39 cellular contexts compared by ENCODE assay signal in the genomic region with DNA sequence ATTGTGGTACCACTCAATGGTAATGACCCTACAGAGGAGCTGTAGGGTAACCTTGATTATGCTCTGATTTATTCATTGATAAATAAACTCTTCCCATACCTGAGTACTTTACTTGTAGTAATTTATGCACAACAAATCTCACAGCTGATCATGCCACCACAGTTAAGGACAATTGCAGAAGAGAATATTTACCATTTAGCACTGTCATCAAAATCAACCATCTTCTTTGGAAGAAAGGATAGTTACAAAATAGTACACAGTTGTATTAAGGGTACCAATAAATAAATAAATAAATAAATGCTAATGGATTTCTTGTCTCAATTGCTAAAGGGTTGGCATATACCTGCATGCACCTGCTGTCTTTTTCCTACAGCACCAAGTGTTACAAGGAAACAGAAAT.
"Had no signal": no experiment of that assay in that cellular context is flagged by ENCODE, and none has a peak within 500 bp of the region (broad histone marks: within the 10 kb centered on the region; RNA-seq: fewer than 3 reads in every experiment).

No MANE protein-coding gene starts in this region.

- H3K27ac ChIP-seq: adrenal gland, ascending aorta, body of pancreas, brain microvascular endothelial cell, breast epithelium, cardiac muscle cell had no signal

- H3K4me3 ChIP-seq: adrenal gland, ascending aorta, body of pancreas, breast epithelium, cardiac muscle cell had no signal

- H3K4me1 ChIP-seq: adrenal gland, ascending aorta, body of pancreas, breast epithelium had no signal

- H3K36me3 ChIP-seq: adrenal gland, ascending aorta, brain microvascular endothelial cell, breast epithelium, cardiac muscle cell had no signal

- ATAC-seq: activated naive CD4-positive, alpha-beta T cell treated with anti-CD3 and anti-CD28 coated beads, Interleukin-2, amount 50 U/mL, for 72 hours; activated naive CD8-positive, alpha-beta T cell treated with anti-CD3 and anti-CD28 coated beads, Interleukin-2, amount 50 U/mL, for 24 hours; activated T-cell treated with anti-CD3 and anti-CD28 coated beads, Interleukin-2, amount 50 U/mL, for 4 hours; activated T-cell treated with anti-CD3 and anti-CD28 coated beads, Interleukin-2, amount 50 U/mL, for 72 hours; activated T-helper 17 cell treated with anti-CD3 and anti-CD28 coated beads, Interleukin-2, amount 50 U/mL, for 72 hours; body of pancreas had no signal

- H3K36me3 Mint-ChIP-seq: activated naive CD4-positive, alpha-beta T cell treated with anti-CD3 and anti-CD28 coated beads, Interleukin-2, amount 10 ng/mL, durations not matched to agents 7 days and 5 days; activated naive CD4-positive, alpha-beta T cell treated with anti-CD3 and anti-CD28 coated beads, Interleukin-2, amount 50 U/mL, for 24 hours; activated naive CD4-positive, alpha-beta T cell treated with anti-CD3 and anti-CD28 coated beads, Interleukin-2, amount 50 U/mL, for 72 hours; activated naive CD8-positive, alpha-beta T cell; activated naive CD8-positive, alpha-beta T cell treated with anti-CD3 and anti-CD28 coated beads for 36 hours; activated naive CD8-positive, alpha-beta T cell treated with anti-CD3 and anti-CD28 coated beads, Interleukin-2, amount 10 ng/mL, durations not matched to agents 7 days and 5 days; brain had no signal

- H3K27ac Mint-ChIP-seq: activated naive CD4-positive, alpha-beta T cell treated with anti-CD3 and anti-CD28 coated beads for 36 hours; activated naive CD4-positive, alpha-beta T cell treated with anti-CD3 and anti-CD28 coated beads, Interleukin-2, amount 10 ng/mL, durations not matched to agents 7 days and 5 days; activated naive CD4-positive, alpha-beta T cell treated with anti-CD3 and anti-CD28 coated beads, Interleukin-2, amount 50 U/mL, for 24 hours; activated naive CD4-positive, alpha-beta T cell treated with anti-CD3 and anti-CD28 coated beads, Interleukin-2, amount 50 U/mL, for 72 hours; activated naive CD8-positive, alpha-beta T cell; activated naive CD8-positive, alpha-beta T cell treated with anti-CD3 and anti-CD28 coated beads for 36 hours; activated naive CD8-positive, alpha-beta T cell treated with anti-CD3 and anti-CD28 coated beads, Interleukin-2, amount 10 ng/mL, durations not matched to agents 7 days and 5 days; activated naive CD8-positive, alpha-beta T cell treated with anti-CD3 and anti-CD28 coated beads, Interleukin-2, amount 50 U/mL, for 24 hours; activated T-cell treated with anti-CD3 and anti-CD28 coated beads, Interleukin-2, amount 50 U/mL, for 24 hours; activated T-cell treated with anti-CD3 and anti-CD28 coated beads, Interleukin-2, amount 50 U/mL, for 72 hours; activated T-helper 1 cell treated with anti-CD3 and anti-CD28 coated beads, Interleukin-12 subunit alpha, Interleukin-12 subunit beta, Interleukin-2, Interleukin-4 antibody, amounts not matched to agents 30 ng/mL and 10 ng/mL and 1 ng/mL, durations not matched to agents 14 hours and 24 hours and 36 hours; activated T-helper 17 cell treated with anti-CD3 and anti-CD28 coated beads, Interleukin-2, amount 50 U/mL, for 72 hours; activated T-helper 2 cell treated with anti-CD3 and anti-CD28 coated beads, Interferon-gamma antibody, Interleukin-2, Interleukin-4, amounts not matched to agents 10 μg/mL and 5 μg/mL and 100 μg/mL, durations not matched to agents 14 hours and 24 hours and 36 hours; brain had no signal

- FAIRE-seq: astrocyte, bronchial epithelial cell had no signal

- DNase-seq: activated effector memory CD4-positive, alpha-beta T cell treated with anti-CD3 and anti-CD28 coated beads, Interleukin-2, amount 50 U/mL, for 16 hours; activated effector memory CD4-positive, alpha-beta T cell treated with Interleukin-2 at 50 U/mL for 16 hours; activated gamma-delta T cell; activated gamma-delta T cell treated with Interleukin-2 at 50 U/mL for 16 hours; activated naive CD4-positive, alpha-beta T cell; activated naive CD4-positive, alpha-beta T cell treated with anti-CD3 and anti-CD28 coated beads for 36 hours; activated naive CD4-positive, alpha-beta T cell treated with anti-CD3 and anti-CD28 coated beads, Interleukin-2, amount 10 ng/mL, durations not matched to agents 7 days and 5 days; activated naive CD4-positive, alpha-beta T cell treated with anti-CD3 and anti-CD28 coated beads, Interleukin-2, amount 50 U/mL, for 16 hours; activated naive CD4-positive, alpha-beta T cell treated with Interleukin-2 at 50 U/mL for 16 hours; activated naive CD8-positive, alpha-beta T cell treated with anti-CD3 and anti-CD28 coated beads for 36 hours; activated naive CD8-positive, alpha-beta T cell treated with anti-CD3 and anti-CD28 coated beads, Interleukin-2, amount 10 ng/mL, durations not matched to agents 7 days and 5 days; activated naive CD8-positive, alpha-beta T cell treated with anti-CD3 and anti-CD28 coated beads, Interleukin-2, amount 50 U/mL, for 24 hours; activated T-cell treated with anti-CD3 and anti-CD28 coated beads, Interleukin-2, amount 50 U/mL, for 24 hours; activated T-cell treated with anti-CD3 and anti-CD28 coated beads, Interleukin-2, amount 50 U/mL, for 4 hours; activated T-cell treated with anti-CD3 and anti-CD28 coated beads, Interleukin-2, amount 50 U/mL, for 48 hours; activated T-cell treated with anti-CD3 and anti-CD28 coated beads, Interleukin-2, amount 50 U/mL, for 72 hours; adrenal gland; amniotic stem cell; amygdala; anterior cingulate cortex; aorta; body of pancreas; brain microvascular endothelial cell; caudate nucleus; central memory CD4-positive, alpha-beta T cell; cerebellar nuclear complex had no signal

- H3K9me3 ChIP-seq: adrenal gland, ascending aorta, body of pancreas, breast epithelium had no signal

- H3K4me3 Mint-ChIP-seq: activated naive CD4-positive, alpha-beta T cell treated with anti-CD3 and anti-CD28 coated beads for 36 hours; activated naive CD4-positive, alpha-beta T cell treated with anti-CD3 and anti-CD28 coated beads, Interleukin-2, amount 10 ng/mL, durations not matched to agents 7 days and 5 days; activated naive CD4-positive, alpha-beta T cell treated with anti-CD3 and anti-CD28 coated beads, Interleukin-2, amount 50 U/mL, for 24 hours; activated naive CD8-positive, alpha-beta T cell; activated naive CD8-positive, alpha-beta T cell treated with anti-CD3 and anti-CD28 coated beads for 36 hours; activated naive CD8-positive, alpha-beta T cell treated with anti-CD3 and anti-CD28 coated beads, Interleukin-2, amount 10 ng/mL, durations not matched to agents 7 days and 5 days; activated naive CD8-positive, alpha-beta T cell treated with anti-CD3 and anti-CD28 coated beads, Interleukin-2, amount 50 U/mL, for 24 hours; activated T-cell treated with anti-CD3 and anti-CD28 coated beads, Interleukin-2, amount 50 U/mL, for 24 hours; activated T-cell treated with anti-CD3 and anti-CD28 coated beads, Interleukin-2, amount 50 U/mL, for 4 hours; activated T-cell treated with anti-CD3 and anti-CD28 coated beads, Interleukin-2, amount 50 U/mL, for 72 hours; activated T-helper 1 cell treated with anti-CD3 and anti-CD28 coated beads, Interleukin-12 subunit alpha, Interleukin-12 subunit beta, Interleukin-2, Interleukin-4 antibody, amounts not matched to agents 30 ng/mL and 10 ng/mL and 1 ng/mL, durations not matched to agents 14 hours and 24 hours and 36 hours; activated T-helper 17 cell treated with anti-CD3 and anti-CD28 coated beads, Interleukin-2, amount 50 U/mL, for 72 hours; brain; central memory CD8-positive, alpha-beta T cell had no signal

- H3K27me3 Mint-ChIP-seq: activated naive CD4-positive, alpha-beta T cell treated with anti-CD3 and anti-CD28 coated beads, Interleukin-2, amount 10 ng/mL, durations not matched to agents 7 days and 5 days; activated naive CD4-positive, alpha-beta T cell treated with anti-CD3 and anti-CD28 coated beads, Interleukin-2, amount 50 U/mL, for 24 hours; activated naive CD8-positive, alpha-beta T cell; activated naive CD8-positive, alpha-beta T cell treated with anti-CD3 and anti-CD28 coated beads for 36 hours; activated naive CD8-positive, alpha-beta T cell treated with anti-CD3 and anti-CD28 coated beads, Interleukin-2, amount 10 ng/mL, durations not matched to agents 7 days and 5 days; activated naive CD8-positive, alpha-beta T cell treated with anti-CD3 and anti-CD28 coated beads, Interleukin-2, amount 50 U/mL, for 24 hours; activated T-cell treated with anti-CD3 and anti-CD28 coated beads, Interleukin-2, amount 50 U/mL, for 24 hours; activated T-helper 17 cell treated with anti-CD3 and anti-CD28 coated beads, Interleukin-2, amount 50 U/mL, for 72 hours; brain; central memory CD8-positive, alpha-beta T cell had no signal

- H3K27me3 ChIP-seq: adrenal gland, ascending aorta, body of pancreas, brain microvascular endothelial cell, breast epithelium had no signal

- H3K9me3 Mint-ChIP-seq: activated naive CD4-positive, alpha-beta T cell treated with anti-CD3 and anti-CD28 coated beads for 36 hours; activated naive CD8-positive, alpha-beta T cell treated with anti-CD3 and anti-CD28 coated beads for 36 hours; activated naive CD8-positive, alpha-beta T cell treated with anti-CD3 and anti-CD28 coated beads, Interleukin-2, amount 50 U/mL, for 24 hours; activated T-cell treated with anti-CD3 and anti-CD28 coated beads, Interleukin-2, amount 50 U/mL, for 24 hours; activated T-cell treated with anti-CD3 and anti-CD28 coated beads, Interleukin-2, amount 50 U/mL, for 4 hours; activated T-helper 1 cell treated with anti-CD3 and anti-CD28 coated beads, Interleukin-12 subunit alpha, Interleukin-12 subunit beta, Interleukin-2, Interleukin-4 antibody, amounts not matched to agents 30 ng/mL and 10 ng/mL and 1 ng/mL, durations not matched to agents 14 hours and 24 hours and 36 hours; activated T-helper 17 cell treated with anti-CD3 and anti-CD28 coated beads, Interleukin-2, amount 50 U/mL, for 72 hours; activated T-helper 2 cell treated with anti-CD3 and anti-CD28 coated beads, Interferon-gamma antibody, Interleukin-2, Interleukin-4, amounts not matched to agents 10 μg/mL and 5 μg/mL and 100 μg/mL, durations not matched to agents 14 hours and 24 hours and 36 hours had no signal

- H3K4me1 Mint-ChIP-seq: activated naive CD4-positive, alpha-beta T cell treated with anti-CD3 and anti-CD28 coated beads, Interleukin-2, amount 10 ng/mL, durations not matched to agents 7 days and 5 days; activated naive CD4-positive, alpha-beta T cell treated with anti-CD3 and anti-CD28 coated beads, Interleukin-2, amount 50 U/mL, for 24 hours; activated naive CD8-positive, alpha-beta T cell treated with anti-CD3 and anti-CD28 coated beads for 36 hours; activated naive CD8-positive, alpha-beta T cell treated with anti-CD3 and anti-CD28 coated beads, Interleukin-2, amount 10 ng/mL, durations not matched to agents 7 days and 5 days; activated naive CD8-positive, alpha-beta T cell treated with anti-CD3 and anti-CD28 coated beads, Interleukin-2, amount 50 U/mL, for 24 hours; activated T-helper 17 cell treated with anti-CD3 and anti-CD28 coated beads, Interleukin-2, amount 50 U/mL, for 72 hours; central memory CD8-positive, alpha-beta T cell had no signal
